ENCODE assay signal across 8 cellular contexts in genomic region chr3:43690400-43691119, GRCh38. TPM values are rescaled to one million over a fixed set of nuclear protein-coding genes. Genes with fewer than 3 reads are reported as not detected.
DNase-seq lines count a peak whose midpoint lies in the region; ATAC-seq, FAIRE-seq and TF ChIP-seq lines count a peak whose summit lies in the region.

Gene ABHD5 (plus strand): TSS chr3:43690938. CDS start chr3:43690993, 55 bp downstream.

- no peaks in the 10 kb centered on the region for H3K9me3 Mint-ChIP-seq in progenitor cell of endocrine pancreas (ENCODE audit: low read depth)

- peak; percentile 99 for FAIRE-seq in GM12891 (lab: Jason Lieb, UNC)

- intact Hi-C loops in left cardiac atrium (cut with DNase I), result no loop called here

- ATAC-seq in HG02763 (IDR thresholded peaks at IDR 0.05; ENCODE audit: unreplicated experiment) (peak; percentile 91), left cardiac atrium (peak; percentile 96 to 97)

- DNase-seq in GM12891 (ENCODE audit: insufficient read length, low spot score), result peak; percentile 90
- peak; percentile 92 to 94 (median 94) for DNase-seq in NCI-H1417 (lab: John Stamatoyannopoulos, UW)
- peak; percentile 90 to 96 (median 92) for DNase-seq in T-helper 1 cell
- peak; percentile 92 for DNase-seq in amniotic epithelial cell (ENCODE audit: low read depth)
- DNase-seq in left cardiac atrium, result peak; percentile 92
- DNase-seq in progenitor cell of endocrine pancreas (ENCODE audit: low spot score, unreplicated experiment), result peak; percentile 87
- DNase-seq in ureter (ENCODE audit: low spot score), result peak; percentile 92

- peaks cover 31% of the 10 kb centered on the region for H3K4me1 Mint-ChIP-seq in progenitor cell of endocrine pancreas (ENCODE audit: low read depth)

- H3K36me3 Mint-ChIP-seq in progenitor cell of endocrine pancreas (ENCODE audit: insufficient read depth), result peaks cover 3% of the 10 kb centered on the region

- peak; percentile 56 for TF ChIP-seq CTCF in progenitor cell of endocrine pancreas (IDR thresholded peaks at IDR 0.05; ENCODE audit: unreplicated experiment)

- no peaks in the 10 kb centered on the region for H3K27me3 Mint-ChIP-seq in progenitor cell of endocrine pancreas

- peak within 1 kb of the TSS; percentile 98 for H3K27ac Mint-ChIP-seq in progenitor cell of endocrine pancreas

- TF ChIP-seq POLR2A in GM12891 (IDR thresholded peaks at IDR 0.05; ENCODE audit: low read depth, low read length), result peak; percentile 98

- H3K4me3 Mint-ChIP-seq in progenitor cell of endocrine pancreas (ENCODE audit: low read depth), result peak within 1 kb of the TSS; percentile 93

TF ChIP-seq in GM12891, 5 proteins besides CTCF, POLR2A, EP300 and RAD21:
- no peak for TF ChIP-seq SPI1 (IDR thresholded peaks at IDR 0.05; ENCODE audit: low read depth, low read length)
- TF ChIP-seq POLR2AphosphoS5 (IDR thresholded peaks at IDR 0.05; ENCODE audit: low read depth, low read length), result peak; percentile 77; the same call in 1 of the 2 replicates
- TF ChIP-seq PAX5 (IDR thresholded peaks at IDR 0.05; ENCODE audit: insufficient read depth, low read length, severe bottlenecking), result peak; percentile 15
- TF ChIP-seq POU2F2 (IDR thresholded peaks at IDR 0.05; ENCODE audit: low read depth, low read length), result peak; percentile 88
- TF ChIP-seq TAF1 (IDR thresholded peaks at IDR 0.05; ENCODE audit: low read depth, low read length), result peak; percentile 67
TF ChIP-seq in GM12891: peak in this region for 4.

RNA-seq across cellular contexts. Expression of gene ABHD5, which starts in this region (rescaled TPM):
- 4.5 TPM for polyA plus RNA-seq in GM12891 (2012; ENCODE audit: low read depth, missing spikeins)
- total RNA-seq in left cardiac atrium, result 10 to 100 TPM; 27.9 to 29.2 TPM
- 12.3 and 14.8 TPM in 2 replicates for total RNA-seq in progenitor cell of endocrine pancreas
- 19.3 TPM for total RNA-seq in ureter

Comparison
In these comparisons a context has a peak if more than half of its experiments do, and no peak if none do; other contexts are left out.
1. Peak in every context shown above with its lines: DNase-seq and ATAC-seq.